Comparison of ENCODE assay signal across 1 cellular context in genomic region chr2:57884281-57884680, GRCh38.
TF ChIP-seq lines count a peak whose summit lies in the region.

No MANE protein-coding gene starts in this region.

TF ChIP-seq in HCT116, 20 proteins besides CTCF, POLR2A, EP300 and RAD21 (continued from another document):
- TF ChIP-seq CBX3 (IDR thresholded peaks at IDR 0.05; ENCODE audit: low read depth) (no peak), EZH2phosphoT487 (IDR thresholded peaks at IDR 0.05; ENCODE audit: borderline replicate concordance) (no peak), FOSL1 (IDR thresholded peaks at IDR 0.05; ENCODE audit: low read depth) (no peak), SRF (IDR thresholded peaks at IDR 0.05; ENCODE audit: low read depth) (no peak), ATF3 (IDR thresholded peaks at IDR 0.05) (no peak), JUND (IDR thresholded peaks at IDR 0.05) (no peak), EGR1 (IDR thresholded peaks at IDR 0.05; ENCODE audit: low read depth) (no peak), POLR2AphosphoS5 (IDR thresholded peaks at IDR 0.05; ENCODE audit: low read depth, low read length) (no peak), SIN3A (IDR thresholded peaks at IDR 0.05; ENCODE audit: low read depth) (no peak), ELF1 (IDR thresholded peaks at IDR 0.05; ENCODE audit: borderline replicate concordance, low read depth) (no peak), CEBPB (IDR thresholded peaks at IDR 0.05; ENCODE audit: low read depth) (no peak)
